8 cellular contexts compared by ENCODE assay signal in genomic region chr1:28736450-28737244, GRCh38. TPM values are rescaled to one million over a fixed set of nuclear protein-coding genes. Genes with fewer than 3 reads are reported as not detected.
DNase-seq lines count a peak whose midpoint lies in the region; TF ChIP-seq lines count a peak whose summit lies in the region.

YTHDF2 (plus strand) TSS chr1:28736940; CDS start chr1:28737121, 181 bp downstream.

- peaks cover 46% of the 10 kb centered on the region for H3K36me3 ChIP-seq in MG63
- H3K36me3 ChIP-seq in stomach smooth muscle (ENCODE audit: control insufficient read depth in 2 of 2, insufficient read depth in 2 of 2, low read length in 2 of 2) = peaks cover 2 to 6% of the 10 kb centered on the region in 2 donors

- no peaks in the 10 kb centered on the region; the same call in 1 of the 2 replicates for H3K4me1 ChIP-seq in H9 (ENCODE audit: insufficient read depth, low read length)
- peaks cover 26% of the 10 kb centered on the region for H3K4me1 ChIP-seq in stomach smooth muscle (ENCODE audit: control insufficient read depth, insufficient read depth, low read length)

- no peak within 1 kb of the TSS for H2BK12ac ChIP-seq in H9 (ENCODE audit: insufficient read length, low read depth, low read length)

- H4K5ac ChIP-seq in H9 (ENCODE audit: insufficient read length, low read depth, low read length) = peak within 1 kb of the TSS; percentile 91

- DNase-seq in G401 (ENCODE audit: low spot score) (peak; percentile 94), H9 (peak; percentile 98), MG63 (peak; percentile 97), SHP77 treated with DMSO at 0.1 percent for 48 hours (lab: John Stamatoyannopoulos, UW) (peak; percentile 90), activated gamma-delta T cell (lab: John Stamatoyannopoulos, UW) (peak; percentile 98), fibroblast of villous mesenchyme (ENCODE audit: low read depth) (peak; percentile 97), neural crest cell (ENCODE audit: low read depth, low spot score) (peak; percentile 97)

- H2AK5ac ChIP-seq in H9 (ENCODE audit: insufficient read length, low read length) = peak within 1 kb of the TSS; percentile 44

- no peak within 1 kb of the TSS for H3K23ac ChIP-seq in H9 (ENCODE audit: insufficient read length, low read depth, low read length)

- H3K23me2 ChIP-seq in H9 (ENCODE audit: insufficient read length, low read depth, low read length, poor library complexity, severe bottlenecking) = no peaks in the 10 kb centered on the region

- H3K56ac ChIP-seq in H9 (ENCODE audit: insufficient read length, low read depth, low read length) = peak within 1 kb of the TSS; percentile 51

- in situ Hi-C loops in G401 (cut with HindIII; ENCODE audit: low sequenced_read_pairs) = no loop called here

- H3K4me3 ChIP-seq in MG63 (peak within 1 kb of the TSS; percentile 76), fibroblast of villous mesenchyme (ENCODE audit: low read depth, low read length) (peak within 1 kb of the TSS; percentile 85), stomach smooth muscle (ENCODE audit: low read length in 2 of 2) (peak within 1 kb of the TSS; percentile 84 to 91)

- no peaks in the 10 kb centered on the region for H3K27me3 ChIP-seq in H9 (ENCODE audit: insufficient read depth, low read length)
- H3K27me3 ChIP-seq in MG63 = no peaks in the 10 kb centered on the region
- H3K27me3 ChIP-seq in stomach smooth muscle (ENCODE audit: control insufficient read depth in 1 of 2, insufficient read depth in 2 of 2, low read length in 2 of 2) = no peaks in the 10 kb centered on the region

- H3K4ac ChIP-seq in H9 (ENCODE audit: low read depth, low read length) = peak within 1 kb of the TSS; percentile 91

- H3K9me3 Mint-ChIP-seq in H9 = peaks cover 0 to 3% of the 10 kb centered on the region in 2 experiments; a peak in 2 of 5 replicates
- H3K9me3 Mint-ChIP-seq in neural crest cell = no peaks in the 10 kb centered on the region

- H2AFZ ChIP-seq in H9 (ENCODE audit: low read length) = no peak within 1 kb of the TSS

- peak; percentile 97 for TF ChIP-seq CTCF in H9 (conservative IDR thresholded peaks at IDR 0.05)
- peak; percentile 87 for TF ChIP-seq CTCF in fibroblast of villous mesenchyme (IDR thresholded peaks at IDR 0.05; ENCODE audit: insufficient read depth, low read depth, low read length)
- peak; percentile 98 for TF ChIP-seq CTCF in neural crest cell (conservative IDR thresholded peaks at IDR 0.05)

- H2BK15ac ChIP-seq in H9 (ENCODE audit: low read depth, low read length) = no peak within 1 kb of the TSS; the same call in 1 of the 2 replicates

- no peaks in the 10 kb centered on the region; the same call in 1 of the 2 replicates for H3K27me3 Mint-ChIP-seq in H9 (ENCODE audit: low read depth)
- H3K27me3 Mint-ChIP-seq in neural crest cell (ENCODE audit: low read depth) = peaks cover 4% of the 10 kb centered on the region

- H3K4me1 Mint-ChIP-seq in H9 = peaks cover 38 to 40% of the 10 kb centered on the region in 2 experiments
- H3K4me1 Mint-ChIP-seq in neural crest cell = peaks cover 40% of the 10 kb centered on the region

- H3K36me3 Mint-ChIP-seq in H9 (ENCODE audit: insufficient read depth in 1 of 3, low read depth in 3 of 3) (peaks cover 33 to 43% (median 38%) of the 10 kb centered on the region in 3 experiments), neural crest cell (ENCODE audit: low read depth) (peaks cover 21% of the 10 kb centered on the region)

- H4K20me1 ChIP-seq in H9 (ENCODE audit: control insufficient read depth, insufficient read depth, insufficient read length) = no peaks in the 10 kb centered on the region

- peak within 1 kb of the TSS; percentile 93 for H3K18ac ChIP-seq in H9 (ENCODE audit: insufficient read length, low read depth, low read length)

- no peak within 1 kb of the TSS for H3T11ph ChIP-seq in H9 (ENCODE audit: low read length)

- H3K79me1 ChIP-seq in H9 (ENCODE audit: insufficient read depth, low read depth, low read length, poor library complexity, severe bottlenecking) = no peaks in the 10 kb centered on the region

- H3K14ac ChIP-seq in H9 (ENCODE audit: insufficient read depth, low read length) = peak within 1 kb of the TSS; percentile 96

- H3K4me3 Mint-ChIP-seq in H9 (peak within 1 kb of the TSS; percentile 94 to 97), neural crest cell (peak within 1 kb of the TSS; percentile 96)

- WGBS in H9 (ENCODE audit: extremely low coverage, insufficient read length, low lambda C conversion rate) = no CpG with 5 or more reads among the region's 83 CpGs

- no peaks in the 10 kb centered on the region for H3K9me3 ChIP-seq in H9 (ENCODE audit: control insufficient read depth, low read depth, low read length)
- H3K9me3 ChIP-seq in MG63 = no peaks in the 10 kb centered on the region
- no peaks in the 10 kb centered on the region for H3K9me3 ChIP-seq in stomach smooth muscle (ENCODE audit: control insufficient read depth in 2 of 2, low read length in 2 of 2)

- H4K91ac ChIP-seq in H9 (ENCODE audit: insufficient read length, low read depth, low read length) = peak within 1 kb of the TSS; percentile 97

- peaks cover 25% of the 10 kb centered on the region; the same call in 1 of the 2 replicates for H3K79me2 ChIP-seq in H9 (ENCODE audit: insufficient read depth, low read length)

- peak within 1 kb of the TSS; percentile 76 for H2BK5ac ChIP-seq in H9 (ENCODE audit: insufficient read length, low read length)

- H3K27ac Mint-ChIP-seq in H9 (peak within 1 kb of the TSS; percentile 99 to 100 (median 100)), neural crest cell (ENCODE audit: unreplicated experiment) (peak within 1 kb of the TSS; percentile 99)

- peak within 1 kb of the TSS; percentile 73 for H3K4me2 ChIP-seq in H9 (ENCODE audit: insufficient read depth, insufficient read length, low read length)

- H3K27ac ChIP-seq in H9 (ENCODE audit: insufficient read length, low read depth, low read length) (peak within 1 kb of the TSS; percentile 81), stomach smooth muscle (ENCODE audit: low read length) (peak within 1 kb of the TSS; percentile 94)

- no peak within 1 kb of the TSS for H4K8ac ChIP-seq in H9 (replicated peaks; ENCODE audit: insufficient read length, low read depth, low read length)

- H2BK20ac ChIP-seq in H9 (ENCODE audit: low read depth, low read length, poor library complexity, severe bottlenecking) = no peak within 1 kb of the TSS

- peak within 1 kb of the TSS; percentile 29 for H2BK120ac ChIP-seq in H9 (ENCODE audit: low read depth, low read length, poor library complexity, severe bottlenecking)

- H3K9ac ChIP-seq in H9 (ENCODE audit: extremely low read depth, insufficient read length, low read length) = peak within 1 kb of the TSS; percentile 98
- peak within 1 kb of the TSS; percentile 93 to 98 for H3K9ac ChIP-seq in stomach smooth muscle (ENCODE audit: low read length in 2 of 2)

RNA-seq across cellular contexts. Expression of gene YTHDF2, which starts in this region (rescaled TPM):
- total RNA-seq in G401 (2014; rRNA removed; shearing (Covaris generic)) = 94.2 and 99.4 TPM in 2 replicates
- total RNA-seq in H9 (2021) = 196 and 200 TPM in 2 replicates
- total RNA-seq in MG63 (2014; rRNA removed; shearing (Covaris generic); ENCODE audit: low replicate concordance) = 72.2 and 95.0 TPM in 2 replicates
- 55.4 and 82.9 TPM in 2 replicates for total RNA-seq in fibroblast of villous mesenchyme
- total RNA-seq in neural crest cell = 139 and 150 TPM in 2 replicates

Comparison
In these comparisons a context has a peak if more than half of its experiments do, and no peak if none do; other contexts are left out.
1. Peak in every context shown above with its lines: DNase-seq, H3K4me3 ChIP-seq and H3K27ac ChIP-seq.